ENCODE assay signal across 16 cellular contexts in the genomic region with DNA sequence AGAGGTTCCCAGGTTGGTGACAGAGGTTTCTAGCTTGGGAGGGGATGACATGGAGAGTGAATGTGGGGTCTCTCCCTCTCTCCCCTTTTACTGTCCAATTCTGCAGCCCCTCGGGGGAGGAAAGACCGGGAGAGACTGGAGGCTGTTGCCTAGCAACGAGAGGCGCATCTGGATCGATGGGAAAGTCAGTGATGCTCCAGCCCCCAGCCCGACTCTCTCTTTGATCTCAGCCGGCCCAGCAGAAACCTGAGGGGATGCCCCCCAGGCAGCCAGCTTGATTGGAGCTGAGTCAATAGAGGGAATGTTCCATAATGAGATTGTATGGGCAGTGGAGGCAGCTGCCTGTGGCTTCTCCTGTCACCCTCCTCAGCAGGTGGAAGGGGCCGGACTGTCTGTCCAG. TPM values are rescaled to one million over a fixed set of nuclear protein-coding genes. Genes with fewer than 3 reads are reported as not detected.
"Had no signal": no experiment of that assay in that cellular context is flagged by ENCODE, and none has a peak within 500 bp of the region (broad histone marks: within the 10 kb centered on the region; RNA-seq: fewer than 3 reads in every experiment).

No MANE protein-coding gene starts in this region.

- H3K27ac Mint-ChIP-seq: activated naive CD4-positive, alpha-beta T cell treated with anti-CD3 and anti-CD28 coated beads, Interleukin-2, amount 50 U/mL, for 72 hours; activated T-cell treated with anti-CD3 and anti-CD28 coated beads, Interleukin-2, amount 50 U/mL, for 24 hours; naive thymus-derived CD8-positive, alpha-beta T cell had no signal

- H3K27ac ChIP-seq: foreskin keratinocyte, heart right ventricle, prostate gland had no signal

- H3K9me3 Mint-ChIP-seq: activated naive CD4-positive, alpha-beta T cell treated with anti-CD3 and anti-CD28 coated beads, Interleukin-2, amount 50 U/mL, for 72 hours; activated T-cell treated with anti-CD3 and anti-CD28 coated beads, Interleukin-2, amount 50 U/mL, for 24 hours; naive thymus-derived CD8-positive, alpha-beta T cell had no signal

- H3K4me3 Mint-ChIP-seq: activated T-cell treated with anti-CD3 and anti-CD28 coated beads, Interleukin-2, amount 50 U/mL, for 24 hours; naive thymus-derived CD8-positive, alpha-beta T cell had no signal

- FAIRE-seq: endothelial cell of umbilical vein, islet of Langerhans had no signal

- ATAC-seq: activated naive CD4-positive, alpha-beta T cell treated with anti-CD3 and anti-CD28 coated beads, Interleukin-2, amount 50 U/mL, for 72 hours; foreskin keratinocyte; heart right ventricle; left lobe of liver; naive thymus-derived CD8-positive, alpha-beta T cell; sciatic nerve had no signal

- DNase-seq: activated effector memory CD4-positive, alpha-beta T cell treated with anti-CD3 and anti-CD28 coated beads, Interleukin-2, amount 50 U/mL, for 16 hours; activated T-cell treated with anti-CD3 and anti-CD28 coated beads, Interleukin-2, amount 50 U/mL, for 24 hours; foreskin keratinocyte; heart right ventricle; mammary epithelial cell; naive thymus-derived CD8-positive, alpha-beta T cell; stimulated activated CD4-positive, alpha-beta T cell treated with anti-CD3 and anti-CD28 coated beads, Interleukin-12 subunit alpha, Interleukin-12 subunit beta, amount 100 ng/mL, for 4 hours; stimulated activated naive CD4-positive, alpha-beta T cell; trophoblast cell had no signal

- H3K36me3 ChIP-seq: heart right ventricle, prostate gland had no signal

- H3K9me3 ChIP-seq: heart right ventricle, prostate gland had no signal

- H3K4me3 ChIP-seq: heart right ventricle, prostate gland had no signal

- H3K4me1 ChIP-seq: foreskin keratinocyte, prostate gland had no signal

- H3K36me3 Mint-ChIP-seq: activated naive CD4-positive, alpha-beta T cell treated with anti-CD3 and anti-CD28 coated beads, Interleukin-2, amount 50 U/mL, for 72 hours; naive thymus-derived CD8-positive, alpha-beta T cell had no signal

RNA-seq across cellular contexts. Expression of gene SRRM3, which starts 15.0 kb away (rescaled TPM):
- total RNA-seq: activated naive CD4-positive, alpha-beta T cell treated with anti-CD3 and anti-CD28 coated beads, Interleukin-2, amount 50 U/mL, for 72 hours; mononuclear cell; naive thymus-derived CD8-positive, alpha-beta T cell had no signal
- polyA plus RNA-seq: naive thymus-derived CD8-positive, alpha-beta T cell had no signal
